In genomic region chr1:12147116-12147753, GRCh38 we compare ENCODE assay signal across 9 cellular contexts. TPM values are rescaled to one million over a fixed set of nuclear protein-coding genes. Genes with fewer than 3 reads are reported as not detected.
A peak's percentile ranks its signal among the peaks of the same experiment; 100 is the strongest.
DNase-seq lines count a peak whose midpoint lies in the region; ATAC-seq lines count a peak whose summit lies in the region.
"Had no signal": no experiment of that assay in that cellular context is flagged by ENCODE, and none has a peak within 500 bp of the region (broad histone marks: within the 10 kb centered on the region; RNA-seq: fewer than 3 reads in every experiment).

No MANE protein-coding gene starts in this region.

- H3K4me1 Mint-ChIP-seq in stimulated activated naive CD8-positive, alpha-beta T cell treated with anti-CD3 and anti-CD28 coated beads, Interleukin-15, Interleukin-2, amounts not matched to agents 100 ng/mL and 50 ng/mL, for 24 hours (ENCODE audit: low read depth) = peaks cover 91% of the 10 kb centered on the region
- H3K4me1 Mint-ChIP-seq in naive thymus-derived CD8-positive, alpha-beta T cell = peaks cover 46 to 91% (median 80%) of the 10 kb centered on the region in 4 donors

- no peak for ATAC-seq in stimulated activated naive CD8-positive, alpha-beta T cell treated with anti-CD3 and anti-CD28 coated beads, Interleukin-15, Interleukin-2, amounts not matched to agents 100 U/mL and 50 U/mL, for 24 hours
- no peak for ATAC-seq in naive thymus-derived CD8-positive, alpha-beta T cell

- H3K27me3 Mint-ChIP-seq in stimulated activated naive CD8-positive, alpha-beta T cell treated with anti-CD3 and anti-CD28 coated beads, Interleukin-15, Interleukin-2, amounts not matched to agents 100 ng/mL and 50 ng/mL, for 24 hours = no peaks in the 10 kb centered on the region
- H3K27me3 Mint-ChIP-seq in naive thymus-derived CD8-positive, alpha-beta T cell = no peaks in the 10 kb centered on the region

- peaks cover 5% of the 10 kb centered on the region for H3K36me3 Mint-ChIP-seq in stimulated activated naive CD8-positive, alpha-beta T cell treated with anti-CD3 and anti-CD28 coated beads, Interleukin-15, Interleukin-2, amounts not matched to agents 100 ng/mL and 50 ng/mL, for 24 hours (ENCODE audit: low read depth)
- peaks cover 0 to 4% (median 3%) of the 10 kb centered on the region in 3 donors for H3K36me3 Mint-ChIP-seq in naive thymus-derived CD8-positive, alpha-beta T cell

- no peak overlapping the region for H3K4me3 Mint-ChIP-seq in stimulated activated naive CD8-positive, alpha-beta T cell treated with anti-CD3 and anti-CD28 coated beads, Interleukin-15, Interleukin-2, amounts not matched to agents 100 ng/mL and 50 ng/mL, for 24 hours
- H3K4me3 Mint-ChIP-seq in naive thymus-derived CD8-positive, alpha-beta T cell = peak overlapping the region in 5 of 10 donors; percentile 11 to 75 (median 50)

- H3K27ac Mint-ChIP-seq in stimulated activated naive CD8-positive, alpha-beta T cell treated with anti-CD3 and anti-CD28 coated beads, Interleukin-15, Interleukin-2, amounts not matched to agents 100 ng/mL and 50 ng/mL, for 24 hours = peak overlapping the region; percentile 34
- H3K27ac Mint-ChIP-seq in naive thymus-derived CD8-positive, alpha-beta T cell = peak overlapping the region; percentile 61 to 97 (median 90)

- DNase-seq in stimulated activated naive CD8-positive, alpha-beta T cell treated with anti-CD3 and anti-CD28 coated beads, Interleukin-15, Interleukin-2, amounts not matched to agents 100 U/mL and 50 U/mL, for 24 hours = no peak
- peak; percentile 40 to 90 for DNase-seq in dermis microvascular lymphatic vessel endothelial cell (ENCODE audit: low read depth in 2 of 2)
- DNase-seq in naive thymus-derived CD8-positive, alpha-beta T cell = no peak
- no peak for DNase-seq in NCI-H1417 (lab: John Stamatoyannopoulos, UW)
- no peak for DNase-seq in SK-N-DZ (ENCODE audit: low spot score)
- DNase-seq in amygdala (lab: John Stamatoyannopoulos, UW) = no peak
- no peak for DNase-seq in NCI-H510A treated with DMSO at 0.1 percent for 48 hours (lab: John Stamatoyannopoulos, UW)
- DNase-seq: foreskin melanocyte had no signal

- POLR2A ChIA-PET in naive thymus-derived CD8-positive, alpha-beta T cell (lab: Charles Lee) = interaction anchor here (0.5 to 8.7 kb wide), 6 partner anchors 7 to 29 kb away, joined by 4 to 119 read pairs (median 6); no protein-coding TSS in a partner anchor

- H3K9me3 Mint-ChIP-seq in stimulated activated naive CD8-positive, alpha-beta T cell treated with anti-CD3 and anti-CD28 coated beads, Interleukin-15, Interleukin-2, amounts not matched to agents 100 ng/mL and 50 ng/mL, for 24 hours = peaks cover 7% of the 10 kb centered on the region
- peaks cover 0 to 9% (median 0%) of the 10 kb centered on the region in 9 donors for H3K9me3 Mint-ChIP-seq in naive thymus-derived CD8-positive, alpha-beta T cell

RNA-seq across cellular contexts. Expression of gene TNFRSF1B, which starts 19.6 kb away (rescaled TPM):
- total RNA-seq in dermis microvascular lymphatic vessel endothelial cell = 12.4 and 14.8 TPM in 2 replicates
- total RNA-seq in naive thymus-derived CD8-positive, alpha-beta T cell = 10 to 100 TPM; 16.5 to 18.4 TPM
- 10 to 100 TPM; 19.7 to 64.6 (median 21.8) TPM for polyA plus RNA-seq in naive thymus-derived CD8-positive, alpha-beta T cell
- polyA plus RNA-seq in SK-N-DZ (2014; cell fraction: cytosol; rRNA removed) = not detected in 2 replicates
- polyA plus RNA-seq in SK-N-DZ (2014; cell fraction: nucleus; rRNA removed) = not detected in 2 replicates

Comparison
In these comparisons a context has a peak if more than half of its experiments do, and no peak if none do; other contexts are left out.
1. DNase-seq: peak in dermis microvascular lymphatic vessel endothelial cell (2 of 2); none in stimulated activated naive CD8-positive, alpha-beta T cell treated with anti-CD3 and anti-CD28 coated beads, Interleukin-15, Interleukin-2, amounts not matched to agents 100 U/mL and 50 U/mL, for 24 hours (single experiment), naive thymus-derived CD8-positive, alpha-beta T cell (0 of 10), NCI-H1417 (0 of 3), SK-N-DZ (single experiment), amygdala (0 of 56) and NCI-H510A treated with DMSO at 0.1 percent for 48 hours (single experiment).